ENCODE assay signal across 9 cellular contexts in genomic region chr20:24470782-24471582, GRCh38. TPM values are rescaled to one million over a fixed set of nuclear protein-coding genes. Genes with fewer than 3 reads are reported as not detected.
A peak's percentile ranks its signal among the peaks of the same experiment; 100 is the strongest.
DNase-seq lines count a peak whose midpoint lies in the region; ATAC-seq, FAIRE-seq and TF ChIP-seq lines count a peak whose summit lies in the region.
"Had no signal": no experiment of that assay in that cellular context is flagged by ENCODE, and none has a peak within 500 bp of the region (broad histone marks: within the 10 kb centered on the region; RNA-seq: fewer than 3 reads in every experiment).

No MANE protein-coding gene starts in this region.

- H3K36me3 Mint-ChIP-seq in brain: no peaks in the 10 kb centered on the region

- no peak for TF ChIP-seq RAD21 in Ishikawa (IDR thresholded peaks at IDR 0.05; ENCODE audit: low read depth)

- H2AFZ ChIP-seq in keratinocyte (ENCODE audit: control insufficient read depth, low read length): peak overlapping the region; percentile 68

- H3K36me3 ChIP-seq in keratinocyte (ENCODE audit: control insufficient read depth in 2 of 2, extremely low read depth in 1 of 2, insufficient read depth in 2 of 2, low read length in 2 of 2) (no peaks in the 10 kb centered on the region), stomach (no peaks in the 10 kb centered on the region)

- TF ChIP-seq CTCF in brain (conservative IDR thresholded peaks at IDR 0.05) (no peak), keratinocyte (optimal IDR thresholded peaks at IDR 0.05 in 1 of 3, IDR thresholded peaks at IDR 0.05 in 1 of 3, conservative IDR thresholded peaks at IDR 0.05 in 1 of 3; ENCODE audit: extremely low read depth in 1 of 3, insufficient read depth in 2 of 3, low read length in 3 of 3) (no peak), stomach (IDR thresholded peaks at IDR 0.05) (no peak)

- H3K27ac Mint-ChIP-seq in brain: peak overlapping the region in 4 of 5 experiments; percentile 3 to 91 (median 54)

- dilution Hi-C loops in keratinocyte (cut with MboI; ENCODE audit: extremely low pct_ligation_motif_present, low sequenced_read_pairs): no loop called here

- FAIRE-seq in keratinocyte (lab: Jason Lieb, UNC): no peak

- no peaks in the 10 kb centered on the region for H4K20me1 ChIP-seq in keratinocyte (ENCODE audit: control insufficient read depth, extremely low read depth, insufficient read depth, low read length)

- H3K4me2 ChIP-seq in keratinocyte (ENCODE audit: control insufficient read depth, extremely low read depth, insufficient read depth, low read depth, low read length): peak overlapping the region; percentile 77

- H3K9ac ChIP-seq in keratinocyte (ENCODE audit: control insufficient read depth, extremely low read depth, insufficient read depth, low read length): no peak overlapping the region

- ATAC-seq in GM21717 (IDR thresholded peaks at IDR 0.05; ENCODE audit: unreplicated experiment) (no peak), HG03442 (IDR thresholded peaks at IDR 0.05; ENCODE audit: unreplicated experiment) (no peak)
- ATAC-seq in activated CD4-positive, CD25-positive, alpha-beta regulatory T cell treated with anti-CD3 and anti-CD28 coated beads, Interleukin-2, amount 50 U/mL, for 24 hours: no peak

- TF ChIP-seq POLR2A in stomach (IDR thresholded peaks at IDR 0.05): no peak

- H3K4me3 ChIP-seq in keratinocyte (ENCODE audit: control insufficient read depth in 2 of 3, extremely low read depth in 1 of 3, insufficient read depth in 2 of 3, low read depth in 1 of 3, low read length in 3 of 3) (peak overlapping the region in 1 of 3 experiments; percentile 65), stomach (peak overlapping the region; percentile 50 to 65 (median 54))

- H3K9me3 ChIP-seq in keratinocyte (ENCODE audit: control insufficient read depth, low read depth, low read length) (no peaks in the 10 kb centered on the region), stomach (no peaks in the 10 kb centered on the region)

- peaks cover 90% of the 10 kb centered on the region for H3K27me3 Mint-ChIP-seq in brain

- no peaks in the 10 kb centered on the region for H3K79me2 ChIP-seq in keratinocyte (ENCODE audit: control insufficient read depth, insufficient read depth, low read length)

- H3K4me1 Mint-ChIP-seq in brain: peaks cover 47% of the 10 kb centered on the region

- 1 to 7% (median 3%) methylated on average over 40 to 56 of the region's 56 CpGs for WGBS in stomach, 5 donors

- DNase-seq in keratinocyte (ENCODE audit: low read depth, low spot score) (no peak), stomach (no peak), CD1c-positive myeloid dendritic cell (ENCODE audit: extremely low spot score) (no peak)
- DNase-seq: stimulated activated CD4-positive, alpha-beta T cell treated with anti-CD3 and anti-CD28 coated beads, Interleukin-4, amount 100 ng/mL, for 24 hours had no signal

- TF ChIP-seq EP300 in Ishikawa (IDR thresholded peaks at IDR 0.05; ENCODE audit: borderline replicate concordance): no peak
- no peak for TF ChIP-seq EP300 in stomach (IDR thresholded peaks at IDR 0.05)

- H3K4me1 ChIP-seq in keratinocyte (ENCODE audit: control insufficient read depth, extremely low read depth, insufficient read depth, low read length) (peaks cover 10% of the 10 kb centered on the region), stomach (peaks cover 18 to 27% (median 24%) of the 10 kb centered on the region in 4 donors)

- H3K4me3 Mint-ChIP-seq in brain: peak overlapping the region; percentile 82 to 93 (median 88)

- no peaks in the 10 kb centered on the region for H3K9me3 Mint-ChIP-seq in brain

- H3K27me3 ChIP-seq in keratinocyte (ENCODE audit: control insufficient read depth, extremely low read depth, insufficient read depth, low read length): peaks cover 55% of the 10 kb centered on the region
- peaks cover 0 to 78% (median 28%) of the 10 kb centered on the region in 3 donors for H3K27me3 ChIP-seq in stomach

- H3K27ac ChIP-seq in keratinocyte (ENCODE audit: control insufficient read depth, insufficient read depth, low read length) (no peak overlapping the region), stomach (no peak overlapping the region)

- H3K9me1 ChIP-seq in keratinocyte (ENCODE audit: control insufficient read depth, extremely low read depth, insufficient read depth, low read length): no peaks in the 10 kb centered on the region

- intact Hi-C loops in stomach (cut with DNase I; ENCODE audit: low total_unique reads): no loop called here

TF ChIP-seq in Ishikawa, 13 proteins besides CTCF, POLR2A, EP300 and RAD21:
- TF ChIP-seq REST (IDR thresholded peaks at IDR 0.05; ENCODE audit: low read depth) (no peak), ZBTB7A (IDR thresholded peaks at IDR 0.05; ENCODE audit: low read depth) (no peak)
- TF ChIP-seq, protein P1, sequence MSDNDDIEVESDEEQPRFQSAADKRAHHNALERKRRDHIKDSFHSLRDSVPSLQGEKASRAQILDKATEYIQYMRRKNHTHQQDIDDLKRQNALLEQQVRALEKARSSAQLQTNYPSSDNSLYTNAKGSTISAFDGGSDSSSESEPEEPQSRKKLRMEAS (IDR thresholded peaks at IDR 0.05): 0 out of 2 replicates have a peak, but pooled peaks have one; percentile 28

RNA-seq across cellular contexts. Expression of gene SYNDIG1, which starts 1.6 kb away (rescaled TPM):
- polyA plus RNA-seq in brain (ENCODE audit: insufficient read depth, low read depth, low replicate concordance) (19.3 TPM), keratinocyte (0.37 to 1.7 TPM (median 0.38 TPM) in 3 replicates), stomach (1 to 10 TPM in 1 of 3 donors, under 1 TPM in 1, not detected in 1; 0.53 to 1.2 TPM)
- not detected for polyA plus RNA-seq in keratinocyte (2011; ENCODE audit: low read depth)
- polyA plus RNA-seq in keratinocyte (2011; cell fraction: cytosol; rRNA removed): 0.69 and 1.1 TPM in 2 replicates
- polyA plus RNA-seq in keratinocyte (2011; cell fraction: nucleus; rRNA removed): 0.79 and 2.9 TPM in 2 replicates
- polyA plus RNA-seq in keratinocyte (2012; ENCODE audit: low replicate concordance): 0.10 and 1.9 TPM in 2 replicates
- 0.26 to 4.0 TPM (median 0.38 TPM) in 3 replicates for polyA minus RNA-seq in keratinocyte
- 0.77 TPM for polyA minus RNA-seq in keratinocyte (2011; cell fraction: cytosol; rRNA and poly(A)+ RNA removed)
- 1.5 and 4.3 TPM in 2 replicates for polyA minus RNA-seq in keratinocyte (2011; cell fraction: nucleus; rRNA and poly(A)+ RNA removed)
- 1 to 10 TPM in 1 of 5 donors, under 1 TPM in 1, not detected in 3; 0.29 to 2.0 TPM for total RNA-seq in stomach
